ENCODE assay signal across 9 cellular contexts in genomic region chr2:109260886-109261700, GRCh38.
DNase-seq lines count a peak whose midpoint lies in the region; ATAC-seq and TF ChIP-seq lines count a peak whose summit lies in the region.
"Had no signal": no experiment of that assay in that cellular context is flagged by ENCODE, and none has a peak within 500 bp of the region (broad histone marks: within the 10 kb centered on the region; RNA-seq: fewer than 3 reads in every experiment).

No MANE protein-coding gene starts in this region.

- peaks cover 8% of the 10 kb centered on the region; the same call in 1 of the 2 replicates for H3K79me2 ChIP-seq in SK-N-SH (ENCODE audit: insufficient read depth)

- H3K4me3 Mint-ChIP-seq in Caco-2 (ENCODE audit: unreplicated experiment), result no peak overlapping the region
- H3K4me3 Mint-ChIP-seq: nephron had no signal

- peaks cover 7% of the 10 kb centered on the region for H3K4me1 Mint-ChIP-seq in Caco-2 (ENCODE audit: low read depth, unreplicated experiment)

- 83% methylated on average over 7 of the region's 8 CpGs for WGBS in SK-N-SH (ENCODE audit: low lambda C conversion rate)

- peak; percentile 46 for TF ChIP-seq RAD21 in SK-N-SH (IDR thresholded peaks at IDR 0.05; ENCODE audit: low read length)

- peaks cover 3% of the 10 kb centered on the region for H3K27me3 Mint-ChIP-seq in Caco-2 (ENCODE audit: insufficient read depth, unreplicated experiment)

- no peaks in the 10 kb centered on the region for H3K9me2 ChIP-seq in SK-N-SH

- ATAC-seq in left lung (peak; percentile 68), HG02870 (IDR thresholded peaks at IDR 0.05; ENCODE audit: unreplicated experiment) (no peak), GM19452 (IDR thresholded peaks at IDR 0.05; ENCODE audit: unreplicated experiment) (no peak)

- 0 out of 2 replicates have a peak, but pooled peaks cover 6% of the 10 kb centered on the region for H4K20me1 ChIP-seq in SK-N-SH (ENCODE audit: insufficient read depth)

- H3K36me3 ChIP-seq in Caco-2 (ENCODE audit: control insufficient read depth, insufficient read depth, low read length), result no peaks in the 10 kb centered on the region
- no peaks in the 10 kb centered on the region for H3K36me3 ChIP-seq in SK-N-SH (replicated peaks in 1 of 2; ENCODE audit: control insufficient read depth in 1 of 2, insufficient read depth in 2 of 2, low read length in 1 of 2)
- H3K36me3 ChIP-seq in left lung, result no peaks in the 10 kb centered on the region

- H3F3A ChIP-seq in SK-N-SH (replicated peaks; ENCODE audit: insufficient read depth), result no peaks in the 10 kb centered on the region

- intact Hi-C loops in Caco-2 (cut with micrococcal nuclease; ENCODE audit: unreplicated experiment) (no loop called here), left lung (cut with DNase I) (no loop called here)

- no peaks in the 10 kb centered on the region; the same call in 1 of the 2 replicates for H3K27me3 ChIP-seq in Caco-2 (replicated peaks; ENCODE audit: control insufficient read depth, insufficient read depth, low read length)
- H3K27me3 ChIP-seq in HL-60 (ENCODE audit: insufficient read depth, poor library complexity, severe bottlenecking), result no peaks in the 10 kb centered on the region
- H3K27me3 ChIP-seq in SK-N-SH (ENCODE audit: insufficient read depth), result no peaks in the 10 kb centered on the region
- no peaks in the 10 kb centered on the region for H3K27me3 ChIP-seq in left lung

- H3K4me1 ChIP-seq in Caco-2 (no peaks in the 10 kb centered on the region), SK-N-SH (ENCODE audit: control insufficient read depth in 1 of 2, insufficient read depth in 2 of 2, low read depth in 1 of 2, low read length in 1 of 2) (peaks cover 0 to 52% of the 10 kb centered on the region in 2 experiments; a peak in 1 of 4 replicates), left lung (peaks cover 24 to 41% of the 10 kb centered on the region in 2 donors)

- no TSS peak for BruUV-seq in Caco-2 (replicated peaks; lab: Mats Ljungman, UMichigan)

- no peaks in the 10 kb centered on the region for H3K9me3 Mint-ChIP-seq in Caco-2 (ENCODE audit: unreplicated experiment)
- H3K9me3 Mint-ChIP-seq: nephron had no signal

- no peak overlapping the region for H3K4me2 ChIP-seq in SK-N-SH

- POLR2A ChIA-PET in Caco-2 (lab: Charles Lee) (no interaction called here), SK-N-SH (lab: Yijun Ruan, JAX) (no interaction called here)

- CTCF ChIA-PET in Caco-2 (lab: Charles Lee) (no interaction called here), SK-N-SH (lab: Yijun Ruan, JAX) (interaction anchor here (1.0 kb wide), 1 partner anchor 135 kb away, joined by 3 read pairs; no protein-coding TSS in a partner anchor)

- TF ChIP-seq EP300 in SK-N-SH (IDR thresholded peaks at IDR 0.05; ENCODE audit: borderline replicate concordance in 1 of 2, low read depth in 1 of 2, low read length in 1 of 2), result no peak

- H3K4me3 ChIP-seq in Caco-2 (ENCODE audit: low read depth, low read length) (no peak overlapping the region), HL-60 (replicated peaks; ENCODE audit: insufficient read depth, low read length) (no peak overlapping the region), SK-N-SH (ENCODE audit: low read depth in 2 of 2, low read length in 1 of 2) (no peak overlapping the region), left lung (no peak overlapping the region)

- no peak overlapping the region for H3K27ac Mint-ChIP-seq in Caco-2 (ENCODE audit: unreplicated experiment)
- H3K27ac Mint-ChIP-seq: nephron had no signal

- DNase-seq in Caco-2 (no peak), HL-60 (ENCODE audit: low read depth in 1 of 2, low spot score in 1 of 2) (peak in 1 of 2 experiments; percentile 34), SK-N-SH (no peak), left lung (no peak), AG08396 (ENCODE audit: low spot score) (no peak), Ammon's horn (ENCODE audit: low spot score) (no peak)

- no peaks in the 10 kb centered on the region for H3K36me3 Mint-ChIP-seq in Caco-2 (ENCODE audit: insufficient read depth, unreplicated experiment)

- TF ChIP-seq CTCF in Caco-2 (IDR thresholded peaks at IDR 0.05; ENCODE audit: insufficient read depth in 1 of 2, low read depth in 1 of 2, low read length in 1 of 2, severe bottlenecking in 1 of 2, unreplicated experiment in 1 of 2) (peak; percentile 17 to 49), HL-60 (IDR thresholded peaks at IDR 0.05; ENCODE audit: insufficient read depth, low read length) (peak; percentile 38), SK-N-SH (IDR thresholded peaks at IDR 0.05) (peak; percentile 32), left lung (IDR thresholded peaks at IDR 0.05) (peak in 1 of 2 donors; percentile 30)

- H3K27ac ChIP-seq in HL-60 (replicated peaks) (no peak overlapping the region), SK-N-SH (ENCODE audit: low read depth in 2 of 2, low read length in 1 of 2) (no peak overlapping the region; a peak in 1 of 4 replicates), left lung (no peak overlapping the region)

- H2AFZ ChIP-seq in SK-N-SH (ENCODE audit: low read depth), result no peak overlapping the region

- H3K9ac ChIP-seq in SK-N-SH, result no peak overlapping the region

- H3K9me3 ChIP-seq in Caco-2 (no peaks in the 10 kb centered on the region), SK-N-SH (no peaks in the 10 kb centered on the region), left lung (no peaks in the 10 kb centered on the region)

TF ChIP-seq in SK-N-SH, 30 proteins besides CTCF, POLR2A, EP300 and RAD21:
- no peak for TF ChIP-seq RFX5 (IDR thresholded peaks at IDR 0.05; ENCODE audit: low read length)
- no peak for TF ChIP-seq SIN3A (IDR thresholded peaks at IDR 0.05; ENCODE audit: borderline replicate concordance, low read depth, low read length)
